Comparison of ENCODE assay signal across 3 cellular contexts in the genomic region with DNA sequence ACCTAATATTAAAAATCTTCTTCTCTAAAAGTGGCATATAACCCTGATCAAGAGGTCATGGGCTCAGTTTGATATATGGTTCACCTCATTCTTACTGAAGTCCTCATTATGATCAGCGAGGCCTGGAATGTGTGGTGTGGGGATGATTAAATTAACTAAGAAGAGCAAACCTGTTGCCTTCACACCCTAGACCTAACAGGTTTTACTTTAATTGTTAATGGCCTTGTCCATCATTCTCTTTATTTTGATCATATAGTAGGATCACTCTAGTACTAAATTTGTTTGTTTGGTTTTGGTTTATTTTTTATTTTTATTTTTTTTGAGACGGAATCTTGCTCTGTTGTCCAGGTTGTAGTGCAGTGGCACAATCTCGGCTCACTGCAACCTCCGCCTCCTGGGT.
"Had no signal": no experiment of that assay in that cellular context is flagged by ENCODE, and none has a peak within 500 bp of the region (broad histone marks: within the 10 kb centered on the region; RNA-seq: fewer than 3 reads in every experiment).

No MANE protein-coding gene starts in this region.

- DNase-seq: GDM1, GF-D8 had no signal

- H3K4me3 ChIP-seq: GM12878 had no signal
